Comparison of ENCODE assay signal across 30 cellular contexts in the genomic region with DNA sequence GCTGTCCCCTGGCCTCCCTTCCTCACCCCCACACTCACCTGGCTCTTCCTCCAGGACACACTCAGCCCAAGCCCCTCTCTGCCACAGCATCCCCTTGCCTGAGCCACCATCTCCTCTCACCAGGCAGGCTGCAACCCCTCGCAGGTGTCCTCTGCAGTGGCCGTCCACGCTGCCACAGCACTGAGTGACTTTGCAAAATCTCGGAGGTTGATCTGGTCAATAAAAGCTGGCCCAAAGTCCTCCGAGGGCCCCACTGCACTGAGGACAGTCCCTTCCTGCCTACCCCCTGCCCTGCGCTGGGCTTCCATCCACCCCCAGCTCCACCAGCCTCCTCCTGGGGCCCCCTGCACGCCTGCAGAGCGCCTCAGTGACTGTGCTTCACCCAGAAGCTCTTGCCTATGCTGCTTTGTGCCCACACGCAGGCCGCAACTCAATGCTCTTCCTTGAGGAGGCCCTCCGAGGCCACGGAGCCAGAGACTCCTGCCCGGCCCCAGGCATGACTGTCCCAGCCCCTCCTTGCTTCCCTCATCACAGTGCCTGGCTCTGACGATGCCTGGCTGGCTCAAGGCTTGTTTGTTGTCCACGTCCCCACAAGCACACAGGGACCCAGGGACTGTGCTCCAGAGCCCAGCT. TPM values are rescaled to one million over a fixed set of nuclear protein-coding genes. Genes with fewer than 3 reads are reported as not detected.
DNase-seq lines count a peak whose midpoint lies in the region; ATAC-seq, FAIRE-seq and TF ChIP-seq lines count a peak whose summit lies in the region.
"Had no signal": no experiment of that assay in that cellular context is flagged by ENCODE, and none has a peak within 500 bp of the region (broad histone marks: within the 10 kb centered on the region; RNA-seq: fewer than 3 reads in every experiment).

No MANE protein-coding gene starts in this region.

- no peak for ATAC-seq in Right ventricle myocardium superior (ENCODE audit: poor library complexity)
- no peak for ATAC-seq in heart right ventricle
- ATAC-seq in HG03095 (IDR thresholded peaks at IDR 0.05; ENCODE audit: unreplicated experiment) = no peak
- ATAC-seq in stimulated activated memory B cell treated with anti-CD40 and anti-IgM and Interleukin-4, amounts not matched to agents 10 μg/mL and 1 μg/mL and 100 μg/mL, for 72 hours = no peak
- ATAC-seq: activated CD8-positive, alpha-beta T cell treated with anti-CD3 and anti-CD28 coated beads for 36 hours; esophagus mucosa; GM12878; T-helper 17 cell had no signal

- no peaks in the 10 kb centered on the region for H3K36me3 Mint-ChIP-seq in stimulated activated memory B cell treated with anti-CD40 and anti-IgM and Interleukin-4, amounts not matched to agents 10 μg/mL and 1 μg/mL and 100 μg/mL, for 72 hours
- H3K36me3 Mint-ChIP-seq: activated naive CD8-positive, alpha-beta T cell treated with anti-CD3 and anti-CD28 coated beads for 36 hours; type B pancreatic cell had no signal

- no peak overlapping the region for H3K9ac ChIP-seq in kidney (ENCODE audit: low read length in 2 of 2)
- H3K9ac ChIP-seq: SK-N-SH had no signal

- DNase-seq in Right ventricle myocardium superior (peak; percentile 18), heart right ventricle (no peak), kidney (peak; percentile 53), osteoblast (ENCODE audit: insufficient read length, low spot score, missing footprints) (peak; percentile 74), NCI-H1092 (lab: John Stamatoyannopoulos, UW) (no peak), GOT3 (lab: John Stamatoyannopoulos, UW) (no peak)
- DNase-seq: activated CD8-positive, alpha-beta T cell treated with anti-CD3 and anti-CD28 coated beads for 36 hours; activated effector memory CD4-positive, alpha-beta T cell treated with Interleukin-2 at 50 U/mL for 16 hours; activated naive CD8-positive, alpha-beta T cell treated with anti-CD3 and anti-CD28 coated beads for 36 hours; foreskin fibroblast; KG1; MG63; NCI-H1417; NCI-H2107; retina; SK-N-SH; small intestine; stimulated activated CD4-positive, alpha-beta T cell treated with anti-CD3 and anti-CD28 coated beads, Interleukin-2, amount 100 ng/mL, for 24 hours; T-helper 17 cell had no signal

- H3K27me3 ChIP-seq in heart right ventricle (peaks cover 0 to 21% (median 4%) of the 10 kb centered on the region in 7 donors), osteoblast (ENCODE audit: insufficient read depth, low read length) (no peaks in the 10 kb centered on the region)
- H3K27me3 ChIP-seq: ascending aorta, MG63 had no signal

- H3K4me3 ChIP-seq in heart right ventricle = no peak overlapping the region
- no peak overlapping the region for H3K4me3 ChIP-seq in kidney (ENCODE audit: low read length in 2 of 2)
- H3K4me3 ChIP-seq in osteoblast (ENCODE audit: insufficient read depth, low read length) = no peak overlapping the region
- H3K4me3 ChIP-seq: ascending aorta, GM12878, MG63 had no signal

- H3K4me2 ChIP-seq in osteoblast (ENCODE audit: insufficient read depth, low read length) = no peak overlapping the region
- H3K4me2 ChIP-seq: SK-N-SH had no signal

- no peak overlapping the region for H3K27ac ChIP-seq in heart right ventricle
- H3K27ac ChIP-seq in kidney (ENCODE audit: low read depth in 2 of 2, low read length in 2 of 2) = no peak overlapping the region
- H3K27ac ChIP-seq in osteoblast (ENCODE audit: low read depth, low read length) = no peak overlapping the region
- H3K27ac ChIP-seq: 22Rv1, ascending aorta had no signal

- TF ChIP-seq CTCF in heart right ventricle (IDR thresholded peaks at IDR 0.05) = no peak
- TF ChIP-seq CTCF in kidney (IDR thresholded peaks at IDR 0.05; ENCODE audit: borderline replicate concordance, extremely low read depth, insufficient read depth) = no peak
- no peak for TF ChIP-seq CTCF in osteoblast (IDR thresholded peaks at IDR 0.05; ENCODE audit: extremely low read depth, low read depth, low read length)

- intact Hi-C loops in Right ventricle myocardium superior (cut with DNase I) = no loop called here
- intact Hi-C loops in heart right ventricle (cut with DNase I) = loop anchor here in 1 of 10 donors (10.0 kb wide), 1 partner anchor 75 kb away; no protein-coding TSS in a partner anchor
- intact Hi-C loops in kidney (cut with DNase I) = no loop called here

- H3K4me1 Mint-ChIP-seq in stimulated activated memory B cell treated with anti-CD40 and anti-IgM and Interleukin-4, amounts not matched to agents 10 μg/mL and 1 μg/mL and 100 μg/mL, for 72 hours = peaks cover 10% of the 10 kb centered on the region
- H3K4me1 Mint-ChIP-seq: T-helper 17 cell had no signal

- H3K9me3 ChIP-seq in heart right ventricle = no peaks in the 10 kb centered on the region
- H3K9me3 ChIP-seq in kidney (ENCODE audit: control insufficient read depth in 1 of 2, low read length in 2 of 2) = no peaks in the 10 kb centered on the region
- H3K9me3 ChIP-seq in osteoblast (ENCODE audit: low read depth, low read length) = no peaks in the 10 kb centered on the region
- H3K9me3 ChIP-seq: ascending aorta, MG63, SK-N-SH had no signal

- H3K79me2 ChIP-seq in osteoblast (ENCODE audit: insufficient read depth, low read length) = no peaks in the 10 kb centered on the region

- H3K36me3 ChIP-seq in heart right ventricle (no peaks in the 10 kb centered on the region), kidney (ENCODE audit: control insufficient read depth in 1 of 2, insufficient read depth in 2 of 2, low read length in 2 of 2) (peaks cover 0 to 3% of the 10 kb centered on the region in 2 donors), osteoblast (ENCODE audit: insufficient read depth, low read length) (no peaks in the 10 kb centered on the region)
- H3K36me3 ChIP-seq: ascending aorta, MG63 had no signal

- no peak for FAIRE-seq in kidney (lab: Jason Lieb, UNC)
- FAIRE-seq: GM12878, small intestine had no signal

- no peaks in the 10 kb centered on the region for H4K20me1 ChIP-seq in osteoblast (ENCODE audit: insufficient read depth, low read length)

- WGBS in heart right ventricle, 2 donors = 62 to 68% methylated on average over 15 of the region's 15 CpGs

- H3K4me3 Mint-ChIP-seq in stimulated activated memory B cell treated with anti-CD40 and anti-IgM and Interleukin-4, amounts not matched to agents 10 μg/mL and 1 μg/mL and 100 μg/mL, for 72 hours = no peak overlapping the region
- H3K4me3 Mint-ChIP-seq: activated CD8-positive, alpha-beta T cell treated with anti-CD3 and anti-CD28 coated beads for 36 hours; activated naive CD8-positive, alpha-beta T cell treated with anti-CD3 and anti-CD28 coated beads for 36 hours; T-helper 17 cell; type B pancreatic cell had no signal

- H3K27ac Mint-ChIP-seq in stimulated activated memory B cell treated with anti-CD40 and anti-IgM and Interleukin-4, amounts not matched to agents 10 μg/mL and 1 μg/mL and 100 μg/mL, for 72 hours = no peak overlapping the region
- H3K27ac Mint-ChIP-seq: activated CD8-positive, alpha-beta T cell treated with anti-CD3 and anti-CD28 coated beads for 36 hours; activated naive CD8-positive, alpha-beta T cell treated with anti-CD3 and anti-CD28 coated beads for 36 hours; T-helper 17 cell; type B pancreatic cell had no signal

- no peaks in the 10 kb centered on the region for H3K9me3 Mint-ChIP-seq in stimulated activated memory B cell treated with anti-CD40 and anti-IgM and Interleukin-4, amounts not matched to agents 10 μg/mL and 1 μg/mL and 100 μg/mL, for 72 hours
- H3K9me3 Mint-ChIP-seq: activated CD8-positive, alpha-beta T cell treated with anti-CD3 and anti-CD28 coated beads for 36 hours; activated naive CD8-positive, alpha-beta T cell treated with anti-CD3 and anti-CD28 coated beads for 36 hours; type B pancreatic cell had no signal

- peaks cover 0 to 5% (median 2%) of the 10 kb centered on the region in 9 donors for H3K4me1 ChIP-seq in heart right ventricle
- H3K4me1 ChIP-seq in kidney (ENCODE audit: control insufficient read depth in 1 of 2, insufficient read depth in 1 of 2, low read depth in 1 of 2, low read length in 2 of 2) = peaks cover 2 to 4% of the 10 kb centered on the region in 2 donors
- H3K4me1 ChIP-seq in osteoblast (ENCODE audit: insufficient read depth, low read length) = peaks cover 3% of the 10 kb centered on the region
- H3K4me1 ChIP-seq: ascending aorta had no signal

- H2AFZ ChIP-seq in osteoblast (ENCODE audit: low read length) = no peak overlapping the region

- H3K27me3 Mint-ChIP-seq in stimulated activated memory B cell treated with anti-CD40 and anti-IgM and Interleukin-4, amounts not matched to agents 10 μg/mL and 1 μg/mL and 100 μg/mL, for 72 hours = peaks cover 56% of the 10 kb centered on the region
- H3K27me3 Mint-ChIP-seq: activated CD8-positive, alpha-beta T cell treated with anti-CD3 and anti-CD28 coated beads for 36 hours; activated naive CD8-positive, alpha-beta T cell treated with anti-CD3 and anti-CD28 coated beads for 36 hours had no signal

RNA-seq across cellular contexts. Expression of a gene that starts 4.5 kb away (rescaled TPM):
- total RNA-seq in Right ventricle myocardium superior (not detected), heart right ventricle (not detected), kidney (9.4 TPM), osteoblast (not detected in 2 replicates)
- polyA plus RNA-seq in heart right ventricle (not detected), kidney (ENCODE audit: insufficient read depth, low read depth, low replicate concordance) (105 TPM)
- total RNA-seq: activated CD8-positive, alpha-beta T cell treated with anti-CD3 and anti-CD28 coated beads for 36 hours; activated naive CD8-positive, alpha-beta T cell treated with anti-CD3 and anti-CD28 coated beads for 36 hours; ascending aorta; esophagus mucosa; GM12878; myocyte; osteocyte; T-helper 17 cell had no signal
- polyA plus RNA-seq: SK-N-SH had no signal

RNA-seq across cellular contexts. Expression of a gene that starts 30.8 kb away (rescaled TPM):
- total RNA-seq in Right ventricle myocardium superior (not detected), heart right ventricle (not detected), kidney (5.3 TPM), osteoblast (not detected in 2 replicates)
- polyA plus RNA-seq in heart right ventricle (not detected), kidney (ENCODE audit: insufficient read depth, low read depth, low replicate concordance) (85.9 TPM)
- total RNA-seq: activated CD8-positive, alpha-beta T cell treated with anti-CD3 and anti-CD28 coated beads for 36 hours; activated naive CD8-positive, alpha-beta T cell treated with anti-CD3 and anti-CD28 coated beads for 36 hours; ascending aorta; esophagus mucosa; GM12878; HT-29; myocyte; OCI-LY7; osteocyte; T-helper 17 cell had no signal
- polyA plus RNA-seq: GM12878, SK-N-SH, small intestine had no signal

Comparison
In these comparisons a context has a peak if more than half of its experiments do, and no peak if none do; other contexts are left out.
1. DNase-seq: peak in Right ventricle myocardium superior (single experiment), kidney (single experiment) and osteoblast (single experiment); none in heart right ventricle (0 of 2), NCI-H1092 (single experiment) and GOT3 (single experiment).